14 cellular contexts compared by ENCODE assay signal in the genomic region with DNA sequence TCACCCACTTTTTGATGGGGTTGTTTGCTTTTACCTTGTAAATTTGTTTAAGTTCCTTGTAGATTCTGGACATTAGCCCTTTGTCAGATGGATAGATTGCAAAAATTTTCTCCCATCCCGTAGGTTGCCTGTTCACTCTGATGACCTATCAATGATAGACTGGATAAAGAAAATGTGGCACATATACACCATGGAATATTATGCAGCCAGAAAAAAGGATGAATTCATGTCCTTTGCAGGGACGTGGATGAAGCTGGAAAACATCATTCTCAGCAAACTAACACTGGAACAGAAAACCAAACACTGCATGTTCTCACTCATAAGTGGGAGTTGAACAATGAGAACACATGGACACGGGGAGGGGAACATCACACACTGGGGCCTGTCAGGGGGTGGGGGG. TPM values are rescaled to one million over a fixed set of nuclear protein-coding genes. Genes with fewer than 3 reads are reported as not detected.
"Had no signal": no experiment of that assay in that cellular context is flagged by ENCODE, and none has a peak within 500 bp of the region (broad histone marks: within the 10 kb centered on the region; RNA-seq: fewer than 3 reads in every experiment).

No MANE protein-coding gene starts in this region.

RNA-seq across cellular contexts. Expression of a gene that starts 44.8 kb away (rescaled TPM):
- total RNA-seq: activated naive CD4-positive, alpha-beta T cell treated with anti-CD3 and anti-CD28 coated beads for 36 hours; activated naive CD4-positive, alpha-beta T cell treated with anti-CD3 and anti-CD28 coated beads, Interleukin-2, amount 50 U/mL, for 72 hours; activated naive CD8-positive, alpha-beta T cell treated with anti-CD3 and anti-CD28 coated beads for 36 hours; activated naive CD8-positive, alpha-beta T cell treated with anti-CD3 and anti-CD28 coated beads, Interleukin-2, amount 10 ng/mL, durations not matched to agents 7 days and 5 days; activated T-cell treated with anti-CD3 and anti-CD28 coated beads, Interleukin-2, amount 50 U/mL, for 4 hours; activated T-cell treated with anti-CD3 and anti-CD28 coated beads, Interleukin-2, amount 50 U/mL, for 72 hours; activated T-helper 1 cell treated with anti-CD3 and anti-CD28 coated beads, Interleukin-12 subunit alpha, Interleukin-12 subunit beta, Interleukin-2, Interleukin-4 antibody, amounts not matched to agents 30 ng/mL and 10 ng/mL and 1 ng/mL, durations not matched to agents 14 hours and 24 hours and 36 hours; activated T-helper 17 cell treated with anti-CD3 and anti-CD28 coated beads, Interleukin-2, amount 50 U/mL, for 72 hours; activated T-helper 2 cell treated with anti-CD3 and anti-CD28 coated beads, Interferon-gamma antibody, Interleukin-2, Interleukin-4, amounts not matched to agents 10 μg/mL and 5 μg/mL and 100 μg/mL, durations not matched to agents 14 hours and 24 hours and 36 hours; aorta; ascending aorta; body of pancreas; bronchial epithelial cell; cardiac septum had no signal

RNA-seq across cellular contexts. Expression of a gene that starts 58.0 kb away (rescaled TPM):
- total RNA-seq: activated naive CD8-positive, alpha-beta T cell treated with anti-CD3 and anti-CD28 coated beads for 36 hours had no signal
